ENCODE assay signal across 8 cellular contexts in genomic region chr1:234986750-234987414, GRCh38.
DNase-seq lines count a peak whose midpoint lies in the region; ATAC-seq and TF ChIP-seq lines count a peak whose summit lies in the region.

No MANE protein-coding gene starts in this region.

- H3K4me3 ChIP-seq in brain microvascular endothelial cell (ENCODE audit: low read depth, low read length): no peak overlapping the region
- no peak overlapping the region for H3K4me3 ChIP-seq in right lobe of liver
- peak overlapping the region; percentile 29 for H3K4me3 ChIP-seq in thoracic aorta

- ATAC-seq in right lobe of liver (peak; percentile 46 to 66 (median 62)), thoracic aorta (ENCODE audit: insufficient number of reproducible peaks, low FRiP score, low read depth) (no peak), GM21619 (IDR thresholded peaks at IDR 0.05; ENCODE audit: unreplicated experiment) (no peak)

- peak overlapping the region; percentile 89 for H3K27ac Mint-ChIP-seq in T-helper 1 cell treated with Interleukin-12 subunit alpha and Interleukin-12 subunit beta and Interleukin-4 antibody, amounts not matched to agents 30 μg/mL and 1 μg/mL, for 36 hours

- peaks cover 57% of the 10 kb centered on the region for H3K4me1 Mint-ChIP-seq in T-helper 1 cell treated with Interleukin-12 subunit alpha and Interleukin-12 subunit beta and Interleukin-4 antibody, amounts not matched to agents 30 μg/mL and 1 μg/mL, for 36 hours (ENCODE audit: low read depth)

- H3K27ac ChIP-seq in brain microvascular endothelial cell (peak overlapping the region; percentile 97), right lobe of liver (peak overlapping the region; percentile 87 to 98 (median 94)), thoracic aorta (peak overlapping the region; percentile 93 to 99)

- in situ Hi-C loops in brain microvascular endothelial cell (cut with HindIII; ENCODE audit: low pct_ligation_motif_present, low sequenced_read_pairs): no loop called here
- in situ Hi-C loops in GM13976 (cut with MboI; ENCODE audit: low sequenced_read_pairs, unreplicated experiment): no loop called here

- H3K27me3 ChIP-seq in brain microvascular endothelial cell (replicated peaks): no peaks in the 10 kb centered on the region
- H3K27me3 ChIP-seq in right lobe of liver: no peaks in the 10 kb centered on the region
- no peaks in the 10 kb centered on the region for H3K27me3 ChIP-seq in thoracic aorta (replicated peaks; ENCODE audit: insufficient read depth)

- H3K27me3 Mint-ChIP-seq in T-helper 1 cell treated with Interleukin-12 subunit alpha and Interleukin-12 subunit beta and Interleukin-4 antibody, amounts not matched to agents 30 μg/mL and 1 μg/mL, for 36 hours (ENCODE audit: low read depth): no peaks in the 10 kb centered on the region

- H3K4me3 Mint-ChIP-seq in T-helper 1 cell treated with Interleukin-12 subunit alpha and Interleukin-12 subunit beta and Interleukin-4 antibody, amounts not matched to agents 30 μg/mL and 1 μg/mL, for 36 hours: peak overlapping the region; percentile 47

- no peaks in the 10 kb centered on the region for H3K36me3 ChIP-seq in brain microvascular endothelial cell (replicated peaks)
- H3K36me3 ChIP-seq in right lobe of liver: no peaks in the 10 kb centered on the region
- no peaks in the 10 kb centered on the region for H3K36me3 ChIP-seq in thoracic aorta

- H3K9me3 Mint-ChIP-seq in T-helper 1 cell treated with Interleukin-12 subunit alpha and Interleukin-12 subunit beta and Interleukin-4 antibody, amounts not matched to agents 30 μg/mL and 1 μg/mL, for 36 hours: no peaks in the 10 kb centered on the region

- no peak for DNase-seq in T-helper 1 cell
- peak; percentile 61 for DNase-seq in brain microvascular endothelial cell
- DNase-seq in right lobe of liver: no peak
- no peak for DNase-seq in thoracic aorta (ENCODE audit: low spot score)
- no peak for DNase-seq in GM13976 (ENCODE audit: low spot score)
- no peak for DNase-seq in head of caudate nucleus

- peaks cover 0 to 17% (median 11%) of the 10 kb centered on the region in 4 donors for H3K4me1 ChIP-seq in right lobe of liver
- peaks cover 28 to 72% of the 10 kb centered on the region in 2 donors for H3K4me1 ChIP-seq in thoracic aorta (ENCODE audit: control insufficient read depth in 1 of 2, low read depth in 2 of 2)

- no peak for TF ChIP-seq POLR2A in right lobe of liver (IDR thresholded peaks at IDR 0.05)

- peaks cover 12% of the 10 kb centered on the region for H3K36me3 Mint-ChIP-seq in T-helper 1 cell treated with Interleukin-12 subunit alpha and Interleukin-12 subunit beta and Interleukin-4 antibody, amounts not matched to agents 30 μg/mL and 1 μg/mL, for 36 hours (ENCODE audit: low read depth)

- TF ChIP-seq CTCF in brain microvascular endothelial cell (IDR thresholded peaks at IDR 0.05; ENCODE audit: low read depth, low read length, missing control alignments) (no peak), right lobe of liver (IDR thresholded peaks at IDR 0.05) (no peak), thoracic aorta (IDR thresholded peaks at IDR 0.05) (no peak), GM13976 (IDR thresholded peaks at IDR 0.05; ENCODE audit: borderline replicate concordance, control extremely low read depth, extremely low read depth, insufficient read depth, missing control alignments) (no peak)

- intact Hi-C loops in right lobe of liver (cut with DNase I): no loop called here
- intact Hi-C loops in head of caudate nucleus (cut with DNase I): no loop called here

- WGBS in right lobe of liver (ENCODE audit: insufficient coverage, low coverage, low lambda C conversion rate, missing lambda C conversion rate): 39% methylated on average over 9 of the region's 9 CpGs

- H3K9me3 ChIP-seq in right lobe of liver (no peaks in the 10 kb centered on the region), thoracic aorta (no peaks in the 10 kb centered on the region)

Comparison
In these comparisons a context has a peak if more than half of its experiments do, and no peak if none do; other contexts are left out.
1. ATAC-seq: peak in right lobe of liver (4 of 4); none in thoracic aorta (single experiment) and GM21619 (single experiment).
2. Peak in every context shown above with its lines, with median percentiles within 50 percentile points of each other: H3K27ac ChIP-seq.